8 cellular contexts compared by ENCODE assay signal in genomic region chr14:55277972-55278740, GRCh38. TPM values are rescaled to one million over a fixed set of nuclear protein-coding genes. Genes with fewer than 3 reads are reported as not detected.
DNase-seq lines count a peak whose midpoint lies in the region; ATAC-seq and TF ChIP-seq lines count a peak whose summit lies in the region.

No MANE protein-coding gene starts in this region.

- H3K27ac Mint-ChIP-seq in activated CD4-positive, alpha-beta T cell treated with anti-CD3 and anti-CD28 coated beads for 36 hours: peak overlapping the region; percentile 38

- H3K27me3 ChIP-seq in H7 (ENCODE audit: control insufficient read depth, insufficient read depth, low read length): no peaks in the 10 kb centered on the region

- CTCF ChIA-PET in activated CD4-positive, alpha-beta T cell treated with anti-CD3 and anti-CD28 coated beads for 36 hours (lab: Charles Lee): interaction anchor here (0.6 to 1.6 kb wide), 5 partner anchors 43 to 240 kb away, joined by 3 to 9 read pairs (median 3); no protein-coding TSS in a partner anchor

- H3K4me1 Mint-ChIP-seq in activated CD4-positive, alpha-beta T cell treated with anti-CD3 and anti-CD28 coated beads for 36 hours: peaks cover 60% of the 10 kb centered on the region

- TF ChIP-seq CTCF in retinal pigment epithelial cell (conservative IDR thresholded peaks at IDR 0.05; ENCODE audit: low read depth, low read length): no peak

- peaks cover 8% of the 10 kb centered on the region for H3K36me3 Mint-ChIP-seq in activated CD4-positive, alpha-beta T cell treated with anti-CD3 and anti-CD28 coated beads for 36 hours (ENCODE audit: low read depth)

- no peak overlapping the region for H3K4me3 Mint-ChIP-seq in activated CD4-positive, alpha-beta T cell treated with anti-CD3 and anti-CD28 coated beads for 36 hours

- H3K27me3 Mint-ChIP-seq in activated CD4-positive, alpha-beta T cell treated with anti-CD3 and anti-CD28 coated beads for 36 hours: no peaks in the 10 kb centered on the region

- H3K4me3 ChIP-seq in retinal pigment epithelial cell (ENCODE audit: low read length) (no peak overlapping the region), H7 (ENCODE audit: insufficient read depth, low read depth, low read length) (no peak overlapping the region)

- H3K9me3 Mint-ChIP-seq in activated CD4-positive, alpha-beta T cell treated with anti-CD3 and anti-CD28 coated beads for 36 hours (ENCODE audit: low read depth): no peaks in the 10 kb centered on the region

- peak; percentile 82 for ATAC-seq in activated CD4-positive, alpha-beta T cell treated with anti-CD3 and anti-CD28 coated beads for 36 hours
- ATAC-seq in HG02938 (IDR thresholded peaks at IDR 0.05; ENCODE audit: unreplicated experiment): peak; percentile 95

- peak; percentile 33 for DNase-seq in activated CD4-positive, alpha-beta T cell treated with anti-CD3 and anti-CD28 coated beads for 36 hours
- no peak for DNase-seq in activated CD4-positive, alpha-beta T cell treated with anti-CD3 and anti-CD28 coated beads, Interleukin-2, amount 50 U/mL, for 4 hours
- peak; percentile 4 for DNase-seq in SIG-M5 (lab: John Stamatoyannopoulos, UW)
- peak; percentile 39 for DNase-seq in retinal pigment epithelial cell (ENCODE audit: low read depth)
- DNase-seq in H7: no peak
- DNase-seq in posterior cingulate gyrus: no peak
- no peak for DNase-seq in activated CD4-positive, alpha-beta T cell treated with anti-CD3 and anti-CD28 coated beads, Interleukin-2, amount 50 U/mL, for 1 hour

- H3K36me3 ChIP-seq in H7 (replicated peaks; ENCODE audit: control insufficient read depth, insufficient read depth, low read length): no peaks in the 10 kb centered on the region; the same call in 1 of the 2 replicates

- intact Hi-C loops in activated CD4-positive, alpha-beta T cell treated with anti-CD3 and anti-CD28 coated beads for 36 hours (cut with DNase I, micrococcal nuclease): no loop called here
- intact Hi-C loops in posterior cingulate gyrus (cut with DNase I): no loop called here

- POLR2A ChIA-PET in activated CD4-positive, alpha-beta T cell treated with anti-CD3 and anti-CD28 coated beads for 36 hours (lab: Charles Lee): interaction anchor here (0.7 to 0.8 kb wide), 2 partner anchors 10 to 93 kb away, joined by 3 to 5 read pairs; no protein-coding TSS in a partner anchor

RNA-seq across cellular contexts. Expression of gene FBXO34, which starts 6.9 kb away (rescaled TPM):
- 10 to 100 TPM; 18.5 to 18.9 TPM for total RNA-seq in activated CD4-positive, alpha-beta T cell treated with anti-CD3 and anti-CD28 coated beads for 36 hours
- 13.8 and 16.6 TPM in 2 replicates for total RNA-seq in H7 (2014; rRNA removed; shearing (Covaris generic))

Comparison
In these comparisons a context has a peak if more than half of its experiments do, and no peak if none do; other contexts are left out.
1. DNase-seq: peak in activated CD4-positive, alpha-beta T cell treated with anti-CD3 and anti-CD28 coated beads for 36 hours (single experiment), SIG-M5 (single experiment) and retinal pigment epithelial cell (single experiment); none in activated CD4-positive, alpha-beta T cell treated with anti-CD3 and anti-CD28 coated beads, Interleukin-2, amount 50 U/mL, for 4 hours (0 of 2), H7 (single experiment), posterior cingulate gyrus (0 of 10) and activated CD4-positive, alpha-beta T cell treated with anti-CD3 and anti-CD28 coated beads, Interleukin-2, amount 50 U/mL, for 1 hour (single experiment).